In genomic region chr4:7076694-7077082, GRCh38 we compare ENCODE assay signal across 21 cellular contexts. TPM values are rescaled to one million over a fixed set of nuclear protein-coding genes. Genes with fewer than 3 reads are reported as not detected.
DNase-seq lines count a peak whose midpoint lies in the region; ATAC-seq and TF ChIP-seq lines count a peak whose summit lies in the region.
"Had no signal": no experiment of that assay in that cellular context is flagged by ENCODE, and none has a peak within 500 bp of the region (broad histone marks: within the 10 kb centered on the region; RNA-seq: fewer than 3 reads in every experiment).

No MANE protein-coding gene starts in this region.

- H3K27me3 ChIP-seq in heart right ventricle, result peaks cover 0 to 1% (median 0%) of the 10 kb centered on the region in 7 donors
- H3K27me3 ChIP-seq: BLaER1 treated with 17β-estradiol and CSF1 and Interleukin-3, amounts not matched to agents 10 nM and 100 nM had no signal

- no peak overlapping the region for H3K27ac Mint-ChIP-seq in stimulated activated naive CD8-positive, alpha-beta T cell treated with anti-CD3 and anti-CD28 coated beads, Interleukin-15, amount 100 ng/mL, for 72 hours
- H3K27ac Mint-ChIP-seq: CD14-positive monocyte; CD4-positive, alpha-beta T cell; CD8-positive, alpha-beta memory T cell had no signal

- no peak overlapping the region for H3K27ac ChIP-seq in heart right ventricle
- H3K27ac ChIP-seq: A549; BLaER1 treated with 17β-estradiol and CSF1 and Interleukin-3, amounts not matched to agents 10 nM and 100 nM had no signal

- H3K9me3 Mint-ChIP-seq in stimulated activated naive CD8-positive, alpha-beta T cell treated with anti-CD3 and anti-CD28 coated beads, Interleukin-15, amount 100 ng/mL, for 72 hours, result no peaks in the 10 kb centered on the region
- H3K9me3 Mint-ChIP-seq: CD4-positive, alpha-beta T cell had no signal

- TF ChIP-seq CTCF in heart right ventricle (IDR thresholded peaks at IDR 0.05), result no peak

- ATAC-seq in Right ventricle myocardium superior (ENCODE audit: poor library complexity), result peak; percentile 35
- ATAC-seq in heart right ventricle, result no peak
- ATAC-seq in stimulated activated naive CD8-positive, alpha-beta T cell treated with anti-CD3 and anti-CD28 coated beads, Interleukin-15, Interleukin-2, amounts not matched to agents 100 U/mL and 50 U/mL, for 24 hours, result peak; percentile 19
- no peak for ATAC-seq in stimulated activated naive CD8-positive, alpha-beta T cell treated with anti-CD3 and anti-CD28 coated beads, Interleukin-15, amount 100 ng/mL, for 72 hours
- ATAC-seq in HG03097 (IDR thresholded peaks at IDR 0.05; ENCODE audit: low FRiP score, unreplicated experiment), result no peak
- ATAC-seq: A549 had no signal

- peak; percentile 23 for DNase-seq in Right ventricle myocardium superior
- no peak for DNase-seq in heart right ventricle
- DNase-seq in stimulated activated naive CD8-positive, alpha-beta T cell treated with anti-CD3 and anti-CD28 coated beads, Interleukin-15, Interleukin-2, amounts not matched to agents 100 U/mL and 50 U/mL, for 24 hours, result no peak
- no peak for DNase-seq in stimulated activated naive CD8-positive, alpha-beta T cell treated with anti-CD3 and anti-CD28 coated beads, Interleukin-15, amount 100 ng/mL, for 72 hours
- DNase-seq in myocyte (ENCODE audit: low read depth), result peak; percentile 64
- DNase-seq in OCI-M1 (lab: John Stamatoyannopoulos, UW), result no peak
- DNase-seq: 8988T; ACHN; AML-193; BE2C; CD4-positive, alpha-beta T cell; CD8-positive, alpha-beta memory T cell; DMS 273 treated with DMSO at 0.1 percent for 48 hours; DMS79; GF-D8; GOT3 had no signal

- H3K4me1 Mint-ChIP-seq in stimulated activated naive CD8-positive, alpha-beta T cell treated with anti-CD3 and anti-CD28 coated beads, Interleukin-15, amount 100 ng/mL, for 72 hours, result no peaks in the 10 kb centered on the region
- H3K4me1 Mint-ChIP-seq: CD8-positive, alpha-beta memory T cell had no signal

- intact Hi-C loops in Right ventricle myocardium superior (cut with DNase I), result no loop called here
- intact Hi-C loops in heart right ventricle (cut with DNase I), result loop anchor here in 3 of 10 donors (10.0 kb wide), 4 partner anchors 92 to 352 kb away; partner anchors contain the start of gene TBC1D14 (in 1 of the 3)

- peaks cover 0 to 5% (median 0%) of the 10 kb centered on the region in 11 donors for H3K9me3 ChIP-seq in heart right ventricle
- H3K9me3 ChIP-seq: A549, BE2C, HAP-1 had no signal

- no peak overlapping the region for H3K4me3 Mint-ChIP-seq in stimulated activated naive CD8-positive, alpha-beta T cell treated with anti-CD3 and anti-CD28 coated beads, Interleukin-15, amount 100 ng/mL, for 72 hours
- H3K4me3 Mint-ChIP-seq: CD14-positive monocyte; CD4-positive, alpha-beta T cell; CD8-positive, alpha-beta memory T cell had no signal

- H3K27me3 Mint-ChIP-seq in stimulated activated naive CD8-positive, alpha-beta T cell treated with anti-CD3 and anti-CD28 coated beads, Interleukin-15, amount 100 ng/mL, for 72 hours, result peaks cover 9% of the 10 kb centered on the region

- no peak overlapping the region for H3K4me3 ChIP-seq in heart right ventricle
- H3K4me3 ChIP-seq: A549; BLaER1 treated with 17β-estradiol and CSF1 and Interleukin-3, amounts not matched to agents 10 nM and 100 nM; HAP-1 had no signal

- H3K4me1 ChIP-seq in heart right ventricle, result peaks cover 0 to 5% (median 0%) of the 10 kb centered on the region in 9 donors
- H3K4me1 ChIP-seq: A549, BE2C had no signal

- H3K36me3 ChIP-seq in heart right ventricle, result no peaks in the 10 kb centered on the region
- H3K36me3 ChIP-seq: BE2C; BLaER1 treated with 17β-estradiol and CSF1 and Interleukin-3, amounts not matched to agents 10 nM and 100 nM; HAP-1 had no signal

- 59 to 63% methylated on average over 6 of the region's 6 CpGs for WGBS in heart right ventricle, 2 donors

RNA-seq across cellular contexts. Expression of gene GRPEL1, which starts 8.8 kb away (rescaled TPM):
- total RNA-seq in Right ventricle myocardium superior (60.2 TPM), heart right ventricle (10 to 100 TPM; 50.8 to 83.3 (median 55.8) TPM), myocyte (37.3 and 45.0 TPM in 2 replicates)
- polyA plus RNA-seq in heart right ventricle, result 10 to 100 TPM; 38.7 to 71.6 TPM
- polyA plus RNA-seq in myocyte (2012), result 43.5 TPM

RNA-seq across cellular contexts. Expression of gene TADA2B, which starts 33.5 kb away (rescaled TPM):
- total RNA-seq in Right ventricle myocardium superior (35.5 TPM), heart right ventricle (10 to 100 TPM; 26.2 to 40.8 (median 31.5) TPM), myocyte (20.6 and 21.7 TPM in 2 replicates)
- 10 to 100 TPM; 15.4 to 15.6 TPM for polyA plus RNA-seq in heart right ventricle
- 15.7 TPM for polyA plus RNA-seq in myocyte (2012)

Comparison
In these comparisons a context has a peak if more than half of its experiments do, and no peak if none do; other contexts are left out.
1. ATAC-seq: peak in Right ventricle myocardium superior (single experiment) and stimulated activated naive CD8-positive, alpha-beta T cell treated with anti-CD3 and anti-CD28 coated beads, Interleukin-15, Interleukin-2, amounts not matched to agents 100 U/mL and 50 U/mL, for 24 hours (single experiment); none in heart right ventricle (0 of 8), stimulated activated naive CD8-positive, alpha-beta T cell treated with anti-CD3 and anti-CD28 coated beads, Interleukin-15, amount 100 ng/mL, for 72 hours (single experiment) and HG03097 (single experiment).
2. DNase-seq: peak in Right ventricle myocardium superior (single experiment) and myocyte (single experiment); none in heart right ventricle (0 of 2), stimulated activated naive CD8-positive, alpha-beta T cell treated with anti-CD3 and anti-CD28 coated beads, Interleukin-15, Interleukin-2, amounts not matched to agents 100 U/mL and 50 U/mL, for 24 hours (single experiment), stimulated activated naive CD8-positive, alpha-beta T cell treated with anti-CD3 and anti-CD28 coated beads, Interleukin-15, amount 100 ng/mL, for 72 hours (0 of 2) and OCI-M1 (single experiment).